8 cellular contexts compared by ENCODE assay signal in the genomic region with DNA sequence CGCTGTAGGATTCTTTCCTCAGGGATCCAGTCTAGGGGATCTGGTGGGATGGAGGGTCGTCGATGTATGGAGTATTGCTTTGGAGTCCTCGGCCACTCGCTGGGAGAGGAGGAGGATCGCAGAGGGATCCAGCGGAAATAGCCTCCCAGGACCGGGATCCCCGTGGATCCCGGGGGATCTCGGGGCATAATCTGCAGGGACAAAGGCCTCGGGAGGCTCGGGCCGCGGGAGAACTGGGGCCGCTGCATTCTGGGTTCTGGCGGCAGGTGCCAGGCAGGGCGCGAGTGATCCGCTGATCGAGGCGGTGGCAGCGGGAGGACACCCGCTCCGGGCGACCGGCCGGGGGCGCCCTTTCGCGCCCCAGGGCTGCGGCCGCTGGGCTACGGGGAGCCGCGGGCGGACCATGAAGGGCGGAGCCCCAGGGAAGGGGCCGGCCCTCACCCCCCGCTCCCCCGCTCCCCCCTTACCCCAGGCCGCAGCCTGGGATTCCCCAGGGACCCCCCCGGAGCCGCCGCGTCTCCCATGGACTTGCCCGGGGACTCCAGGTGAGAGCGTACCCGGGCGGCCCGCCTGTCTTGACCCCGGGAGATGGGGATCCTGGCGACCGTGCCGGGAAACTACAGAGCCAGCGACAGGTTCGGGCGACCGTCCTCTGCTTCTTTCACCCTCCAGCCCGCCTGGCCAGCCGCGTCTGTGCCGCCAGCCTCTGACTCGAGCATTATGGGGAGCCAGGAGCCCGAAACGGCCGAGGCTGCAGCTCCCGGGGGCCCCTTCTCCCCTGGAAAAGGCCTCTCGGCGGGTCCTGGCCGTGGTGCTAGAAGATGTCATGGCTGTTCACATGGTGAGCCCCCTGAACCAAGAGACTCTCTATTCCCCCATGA. TPM values are rescaled to one million over a fixed set of nuclear protein-coding genes. Genes with fewer than 3 reads are reported as not detected.
DNase-seq lines count a peak whose midpoint lies in the region; ATAC-seq and TF ChIP-seq lines count a peak whose summit lies in the region.

No MANE protein-coding gene starts in this region.

- peak; percentile 36 to 37 for DNase-seq in NCI-H2081 (lab: John Stamatoyannopoulos, UW)
- no peak for DNase-seq in NCI-H2081 treated with DMSO at 0.1 percent for 48 hours (lab: John Stamatoyannopoulos, UW)
- DNase-seq in NCI-H2171 treated with DMSO at 0.1 percent for 48 hours (lab: John Stamatoyannopoulos, UW) = peak; percentile 64
- peak; percentile 58 to 62 for DNase-seq in activated CD4-positive, alpha-beta T cell treated with anti-CD3 and anti-CD28 coated beads for 24 hours (ENCODE audit: low read depth in 2 of 2)
- peak; percentile 60 for DNase-seq in choroid plexus epithelial cell (ENCODE audit: low read depth)
- peak; percentile 76 for DNase-seq in left lobe of liver (ENCODE audit: low spot score)
- DNase-seq in stimulated activated CD4-positive, alpha-beta T cell treated with anti-CD3 and anti-CD28 coated beads, Interleukin-2, amount 100 ng/mL, for 48 hours = peak; percentile 67 to 79

- peak overlapping the region; percentile 86 for H3K4me3 ChIP-seq in choroid plexus epithelial cell (ENCODE audit: low read depth, low read length)

- ATAC-seq in HG02870 (IDR thresholded peaks at IDR 0.05; ENCODE audit: unreplicated experiment) = peak; percentile 41
- ATAC-seq in left lobe of liver = peak; percentile 77

- TF ChIP-seq CTCF in choroid plexus epithelial cell (conservative IDR thresholded peaks at IDR 0.05; ENCODE audit: low read depth, low read length) = peak; percentile 42

RNA-seq across cellular contexts. Expression of a gene that starts 0.6 kb away (rescaled TPM):
- total RNA-seq in left lobe of liver = 24.2 TPM

RNA-seq across cellular contexts. Expression of a gene that starts 6.9 kb away (rescaled TPM):
- total RNA-seq in left lobe of liver = 22.7 TPM

RNA-seq across cellular contexts. Expression of a gene that starts 41.2 kb away (rescaled TPM):
- 4.9 TPM for total RNA-seq in left lobe of liver

RNA-seq across cellular contexts. Expression of a gene that starts 47.6 kb away (rescaled TPM):
- 27.7 TPM for total RNA-seq in left lobe of liver
